16 cellular contexts compared by ENCODE assay signal in the genomic region with DNA sequence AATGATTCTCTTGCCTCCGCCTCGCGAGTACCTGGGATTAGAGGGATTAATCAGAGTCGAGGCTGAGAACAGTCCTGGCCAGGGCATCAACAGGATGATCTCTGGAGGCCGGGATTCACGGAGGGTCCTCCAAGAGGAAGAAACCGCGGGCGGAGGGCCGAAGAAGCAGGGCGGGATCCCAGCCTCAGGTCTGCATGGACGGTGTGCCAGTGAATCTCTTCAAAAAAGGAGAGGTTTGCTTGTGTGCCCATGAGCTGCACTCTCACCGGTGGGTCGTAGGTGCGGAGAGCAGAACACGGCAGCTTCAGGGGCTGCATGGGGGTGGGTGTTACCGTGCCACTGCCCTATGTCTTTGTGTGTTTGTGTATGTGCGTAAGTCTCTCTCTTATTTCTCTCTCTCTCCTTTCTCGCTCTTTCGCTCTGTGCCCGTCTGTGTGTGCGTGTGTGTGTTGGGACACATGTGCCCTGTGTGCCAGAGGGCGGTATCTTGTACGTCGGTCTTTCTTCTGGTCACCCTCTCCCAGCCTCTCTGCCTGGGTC.
"Had no signal": no experiment of that assay in that cellular context is flagged by ENCODE, and none has a peak within 500 bp of the region (broad histone marks: within the 10 kb centered on the region; RNA-seq: fewer than 3 reads in every experiment).

No MANE protein-coding gene starts in this region.

- DNase-seq: effector memory CD8-positive, alpha-beta T cell; foreskin keratinocyte; heart left ventricle; left cardiac atrium; left lung; mesenchymal stem cell; midbrain; naive thymus-derived CD4-positive, alpha-beta T cell; spleen; stimulated activated CD4-positive, alpha-beta T cell treated with anti-CD3 and anti-CD28 coated beads, Interleukin-4, amount 100 ng/mL, for 4 hours; stimulated activated naive CD8-positive, alpha-beta T cell treated with anti-CD3 and anti-CD28 coated beads, Interleukin-15, Interleukin-2, amounts not matched to agents 100 U/mL and 50 U/mL, for 24 hours; substantia nigra; tibial artery had no signal

- ATAC-seq: effector memory CD8-positive, alpha-beta T cell; esophagus mucosa; foreskin keratinocyte; gastroesophageal sphincter; heart left ventricle; left cardiac atrium; left lung; naive thymus-derived CD4-positive, alpha-beta T cell; stimulated activated memory B cell treated with anti-CD40 and anti-IgM and Interleukin-4, amounts not matched to agents 10 μg/mL and 1 μg/mL and 100 μg/mL, for 72 hours; stimulated activated naive CD8-positive, alpha-beta T cell treated with anti-CD3 and anti-CD28 coated beads, Interleukin-15, Interleukin-2, amounts not matched to agents 100 U/mL and 50 U/mL, for 24 hours had no signal
